ENCODE assay signal across 8 cellular contexts in genomic region chr14:25406818-25407217, GRCh38.
DNase-seq lines count a peak whose midpoint lies in the region; ATAC-seq and TF ChIP-seq lines count a peak whose summit lies in the region.

No MANE protein-coding gene starts in this region.

- H3K9me3 ChIP-seq in RWPE2 (ENCODE audit: severe bottlenecking), result no peaks in the 10 kb centered on the region
- H3K9me3 ChIP-seq in gastroesophageal sphincter, result no peaks in the 10 kb centered on the region

- no peak for TF ChIP-seq EP300 in gastroesophageal sphincter (IDR thresholded peaks at IDR 0.05)

- no peaks in the 10 kb centered on the region for H3K27me3 ChIP-seq in HL-60 (ENCODE audit: insufficient read depth, poor library complexity, severe bottlenecking)
- H3K27me3 ChIP-seq in RWPE2 (ENCODE audit: insufficient read depth, poor library complexity, severe bottlenecking), result peaks cover 11% of the 10 kb centered on the region
- H3K27me3 ChIP-seq in gastroesophageal sphincter, result no peaks in the 10 kb centered on the region

- DNase-seq in DMS153 (lab: John Stamatoyannopoulos, UW) (peak; percentile 23), HL-60 (ENCODE audit: low read depth in 1 of 2, low spot score in 1 of 2) (peak; percentile 8 to 51), RWPE2 (ENCODE audit: low spot score) (no peak), foreskin fibroblast (peak in 1 of 2 donors; percentile 12), hippocampal formation (lab: John Stamatoyannopoulos, UW) (no peak)

- ATAC-seq in RWPE2 (ENCODE audit: low read depth) (peak; percentile 50; the same call in 1 of the 3 replicates), HG03045 (IDR thresholded peaks at IDR 0.05; ENCODE audit: unreplicated experiment) (no peak), GM18505 (IDR thresholded peaks at IDR 0.05; ENCODE audit: unreplicated experiment) (no peak), gastroesophageal sphincter (no peak)

- 34 to 42% methylated on average over 3 to 5 of the region's 5 CpGs for WGBS in gastroesophageal sphincter (ENCODE audit: low coverage in 1 of 2), 2 donors

- H3K36me3 ChIP-seq in RWPE2 (ENCODE audit: low read depth) (no peaks in the 10 kb centered on the region), gastroesophageal sphincter (no peaks in the 10 kb centered on the region)

- TF ChIP-seq POLR2A in GM18505 (IDR thresholded peaks at IDR 0.05; ENCODE audit: borderline replicate concordance, extremely low read depth, insufficient read depth, insufficient read length) (no peak), gastroesophageal sphincter (IDR thresholded peaks at IDR 0.05) (no peak)

- TF ChIP-seq CTCF in HL-60 (IDR thresholded peaks at IDR 0.05; ENCODE audit: insufficient read depth, low read length) (peak; percentile 40), RWPE2 (IDR thresholded peaks at IDR 0.05; ENCODE audit: poor library complexity, severe bottlenecking) (peak; percentile 76), foreskin fibroblast (IDR thresholded peaks at IDR 0.05; ENCODE audit: low read depth, low read length) (peak; percentile 39), gastroesophageal sphincter (IDR thresholded peaks at IDR 0.05) (no peak)

- H3K27ac ChIP-seq in HL-60 (replicated peaks), result no peak overlapping the region
- H3K27ac ChIP-seq in RWPE2 (ENCODE audit: poor library complexity, severe bottlenecking), result no peak overlapping the region
- no peak overlapping the region for H3K27ac ChIP-seq in gastroesophageal sphincter

- H3K4me1 ChIP-seq in RWPE2 (ENCODE audit: insufficient read depth, poor library complexity, severe bottlenecking) (no peaks in the 10 kb centered on the region), gastroesophageal sphincter (peaks cover 0 to 7% (median 0%) of the 10 kb centered on the region in 3 donors)

- no peak overlapping the region for H3K4me3 ChIP-seq in HL-60 (replicated peaks; ENCODE audit: insufficient read depth, low read length)
- H3K4me3 ChIP-seq in RWPE2 (ENCODE audit: severe bottlenecking), result no peak overlapping the region
- no peak overlapping the region for H3K4me3 ChIP-seq in foreskin fibroblast (ENCODE audit: low read depth in 1 of 2, low read length in 2 of 2)
- no peak overlapping the region for H3K4me3 ChIP-seq in gastroesophageal sphincter

Comparison
In these comparisons a context has a peak if more than half of its experiments do, and no peak if none do; other contexts are left out.
1. DNase-seq: peak in DMS153 (single experiment) and HL-60 (2 of 2); none in RWPE2 (single experiment) and hippocampal formation (0 of 2).
2. CTCF ChIP-seq: peak in HL-60 (single experiment), RWPE2 (single experiment) and foreskin fibroblast (single experiment); none in gastroesophageal sphincter (0 of 4).